8 cellular contexts compared by ENCODE assay signal in the genomic region with DNA sequence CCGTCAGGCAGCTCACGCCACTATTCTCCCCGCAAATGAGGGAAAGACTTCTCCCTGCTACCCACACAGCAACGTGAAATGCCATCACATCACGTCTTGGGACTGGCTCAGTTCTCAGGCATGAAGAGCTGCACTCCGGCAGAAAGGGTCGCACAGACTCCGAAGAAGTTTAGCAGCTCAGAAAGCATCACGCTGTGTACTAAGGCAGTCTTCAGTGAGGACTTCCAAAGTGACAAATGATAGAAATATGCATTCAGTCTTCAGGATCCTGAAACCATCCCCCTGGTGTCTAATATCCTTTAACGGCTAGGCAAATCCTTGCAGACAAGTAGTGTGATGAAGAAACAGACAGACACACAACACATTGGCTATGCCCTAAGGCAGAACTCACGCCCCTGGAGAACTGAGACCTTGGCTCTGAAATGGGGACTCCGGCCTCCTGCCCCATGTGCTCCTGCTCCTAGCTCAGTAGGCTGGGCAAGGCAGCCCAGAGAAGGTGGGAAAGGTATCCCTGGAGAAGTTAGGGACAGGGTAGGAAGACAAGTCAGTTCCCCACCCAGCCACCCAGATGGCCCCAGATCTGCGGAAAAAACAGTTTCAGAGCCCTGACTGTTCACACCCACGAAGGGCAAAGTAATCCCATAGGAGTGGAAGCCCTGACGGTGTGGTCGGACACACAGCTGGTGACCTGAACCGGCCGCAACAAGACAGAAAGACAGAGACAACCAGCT. TPM values are rescaled to one million over a fixed set of nuclear protein-coding genes. Genes with fewer than 3 reads are reported as not detected.
DNase-seq lines count a peak whose midpoint lies in the region; ATAC-seq and TF ChIP-seq lines count a peak whose summit lies in the region.

No MANE protein-coding gene starts in this region.

- no peaks in the 10 kb centered on the region for H3F3A ChIP-seq in OCI-LY1 (ENCODE audit: insufficient read depth, low read length)

- DNase-seq in Daoy (ENCODE audit: low read depth) (peak; percentile 17), fibroblast of mammary gland (ENCODE audit: low read depth) (peak; percentile 85), trophoblast cell (peak; percentile 37 to 60), T-helper 9 cell (no peak), NCI-H2196 (lab: John Stamatoyannopoulos, UW; ENCODE audit: unreplicated experiment) (no peak)

- H4K91ac ChIP-seq in trophoblast cell (ENCODE audit: low read depth, low read length): no peak overlapping the region

- no peak overlapping the region for H3K23ac ChIP-seq in trophoblast cell (ENCODE audit: low read length)

- H3K4ac ChIP-seq in trophoblast cell (ENCODE audit: low read depth, low read length): no peak overlapping the region

- no peak for ATAC-seq in GM21723 (IDR thresholded peaks at IDR 0.05; ENCODE audit: unreplicated experiment)
- ATAC-seq in HG02610 (IDR thresholded peaks at IDR 0.05; ENCODE audit: unreplicated experiment): no peak

- no peak overlapping the region for H3K14ac ChIP-seq in trophoblast cell (ENCODE audit: low read length)

- peaks cover 58% of the 10 kb centered on the region for H3K79me2 ChIP-seq in OCI-LY1 (ENCODE audit: insufficient read depth, low read length)
- peaks cover 6% of the 10 kb centered on the region for H3K79me2 ChIP-seq in trophoblast cell (ENCODE audit: control insufficient read depth, insufficient read depth, low read length, poor library complexity)

- peaks cover 3% of the 10 kb centered on the region for H3K79me1 ChIP-seq in trophoblast cell (ENCODE audit: low read length)

- H3K4me2 ChIP-seq in OCI-LY1 (ENCODE audit: low read length): peak overlapping the region; percentile 91
- H3K4me2 ChIP-seq in trophoblast cell (ENCODE audit: low read length): peak overlapping the region; percentile 83

- no peak overlapping the region for H4K12ac ChIP-seq in trophoblast cell (ENCODE audit: low read depth, low read length)

- no peak overlapping the region for H2BK5ac ChIP-seq in trophoblast cell (ENCODE audit: low read depth, low read length, poor library complexity)

- H2BK120ac ChIP-seq in trophoblast cell (ENCODE audit: insufficient read depth, low read length, poor library complexity): no peak overlapping the region

- peaks cover 49% of the 10 kb centered on the region for H3K4me1 ChIP-seq in OCI-LY1 (ENCODE audit: insufficient read depth, low read length, severe bottlenecking)
- peaks cover 17 to 23% of the 10 kb centered on the region in 2 experiments for H3K4me1 ChIP-seq in trophoblast cell (ENCODE audit: control insufficient read depth in 1 of 2, insufficient read depth in 2 of 2, low read length in 2 of 2)

- H2AK5ac ChIP-seq in trophoblast cell (ENCODE audit: low read length): no peak overlapping the region

- H3K9me2 ChIP-seq in OCI-LY1 (ENCODE audit: low read depth, low read length): no peaks in the 10 kb centered on the region

- H4K8ac ChIP-seq in trophoblast cell (ENCODE audit: low read depth, low read length): no peak overlapping the region

- peaks cover 5% of the 10 kb centered on the region; the same call in 1 of the 2 replicates for H3K36me3 ChIP-seq in OCI-LY1 (ENCODE audit: insufficient read depth, low read length)
- no peaks in the 10 kb centered on the region for H3K36me3 ChIP-seq in trophoblast cell (ENCODE audit: control insufficient read depth in 1 of 2, insufficient read depth in 2 of 2, low read length in 2 of 2)

- H3K27ac ChIP-seq in OCI-LY1 (ENCODE audit: low read depth, low read length, poor library complexity, severe bottlenecking) (peak overlapping the region; percentile 89), trophoblast cell (ENCODE audit: low read depth, low read length) (no peak overlapping the region)

- H3K18ac ChIP-seq in trophoblast cell (ENCODE audit: low read length): no peak overlapping the region

- TF ChIP-seq CTCF in OCI-LY1 (IDR thresholded peaks at IDR 0.05; ENCODE audit: low read length) (no peak), fibroblast of mammary gland (conservative IDR thresholded peaks at IDR 0.05; ENCODE audit: control insufficient read depth, insufficient read depth, low read depth, low read length) (no peak)

- H3K9ac ChIP-seq in OCI-LY1 (ENCODE audit: low read length): peak overlapping the region; percentile 87
- no peak overlapping the region for H3K9ac ChIP-seq in trophoblast cell (ENCODE audit: low read length)

- no peaks in the 10 kb centered on the region for H3K9me3 ChIP-seq in OCI-LY1 (ENCODE audit: low read length)
- no peaks in the 10 kb centered on the region for H3K9me3 ChIP-seq in trophoblast cell (ENCODE audit: insufficient read depth, low read depth, low read length)

- no peak overlapping the region for H2BK12ac ChIP-seq in trophoblast cell (ENCODE audit: low read length)

- H3K27me3 ChIP-seq in OCI-LY1 (ENCODE audit: insufficient read depth, low read length) (no peaks in the 10 kb centered on the region), trophoblast cell (ENCODE audit: insufficient read depth, low read length) (peaks cover 3% of the 10 kb centered on the region)

- H4K20me1 ChIP-seq in OCI-LY1 (ENCODE audit: insufficient read depth, low read length): no peaks in the 10 kb centered on the region

- no CpG with 5 or more reads among the region's 18 CpGs for whole genome bisulfite sequencing in trophoblast cell (ENCODE audit: extremely low coverage, insufficient coverage, insufficient read length)

- H2AFZ ChIP-seq in OCI-LY1 (ENCODE audit: low read length): no peak overlapping the region
- H2AFZ ChIP-seq in trophoblast cell (ENCODE audit: insufficient read depth, low read length, poor library complexity): no peak overlapping the region

- H3K4me3 ChIP-seq in OCI-LY1 (ENCODE audit: low read depth, low read length, poor library complexity, severe bottlenecking) (peak overlapping the region; percentile 72), fibroblast of mammary gland (ENCODE audit: control insufficient read depth, low read depth, low read length) (peak overlapping the region; percentile 93), trophoblast cell (ENCODE audit: low read depth, low read length) (no peak overlapping the region)

RNA-seq across cellular contexts. Expression of gene XYLT1, which starts 1.6 kb away (rescaled TPM):
- 3.8 and 6.9 TPM in 2 replicates for total RNA-seq in Daoy (2014; rRNA removed; shearing (Covaris generic))
- 5.9 and 6.8 TPM in 2 replicates for polyA plus RNA-seq in trophoblast cell (2013)

Comparison
In these comparisons a context has a peak if more than half of its experiments do, and no peak if none do; other contexts are left out.
1. DNase-seq: peak in Daoy (single experiment), fibroblast of mammary gland (single experiment) and trophoblast cell (2 of 2); none in T-helper 9 cell (single experiment) and NCI-H2196 (single experiment).